In the genomic region with DNA sequence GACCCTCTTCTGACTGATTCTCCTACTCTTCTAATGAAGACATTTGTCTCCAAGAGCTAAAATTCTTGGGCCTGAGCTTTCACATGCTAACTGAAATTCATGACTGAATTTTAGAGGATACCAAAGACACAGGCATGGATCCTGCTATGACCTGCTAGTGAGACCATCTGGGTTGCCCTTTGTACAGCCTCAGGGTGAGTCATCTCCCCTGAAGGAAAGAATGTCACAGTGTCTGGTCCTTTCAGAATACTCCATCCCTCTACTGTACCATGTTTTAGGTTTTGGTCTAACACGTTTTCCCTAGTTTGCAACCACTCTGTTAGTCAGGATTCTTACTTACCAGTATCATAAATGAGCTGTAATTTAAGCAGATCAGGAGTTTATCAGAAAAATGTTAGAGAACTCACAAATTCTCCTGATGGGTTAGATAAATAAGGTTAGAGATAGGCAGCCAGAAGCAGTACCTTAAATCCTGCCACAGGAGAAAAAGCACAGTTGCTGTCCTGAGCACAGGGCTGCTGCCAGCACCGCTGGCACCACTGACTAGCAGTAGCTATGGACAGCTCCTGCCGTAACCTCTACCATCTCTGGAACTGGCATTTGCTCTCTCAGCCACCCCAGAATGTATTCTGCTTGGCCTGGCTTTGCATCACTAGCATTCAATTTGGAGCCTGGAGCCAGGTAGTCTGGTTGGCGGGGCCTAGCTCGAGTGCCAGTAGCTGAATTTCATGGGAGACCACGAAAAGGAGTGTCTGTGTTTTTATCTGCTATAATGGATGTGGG, we compare ENCODE assay signal across 14 cellular contexts.
DNase-seq lines count a peak whose midpoint lies in the region; ATAC-seq and TF ChIP-seq lines count a peak whose summit lies in the region.
"Had no signal": no experiment of that assay in that cellular context is flagged by ENCODE, and none has a peak within 500 bp of the region (broad histone marks: within the 10 kb centered on the region; RNA-seq: fewer than 3 reads in every experiment).

No MANE protein-coding gene starts in this region.

- H3K9me3 ChIP-seq in SJCRH30 (replicated peaks), result no peaks in the 10 kb centered on the region
- H3K9me3 ChIP-seq: BLaER1 treated with 17β-estradiol and CSF1 and Interleukin-3, amounts not matched to agents 10 nM and 100 nM; stomach had no signal

- TF ChIP-seq CTCF in brain microvascular endothelial cell (IDR thresholded peaks at IDR 0.05; ENCODE audit: low read depth, low read length, missing control alignments), result no peak

- H3K4me3 ChIP-seq in brain microvascular endothelial cell (ENCODE audit: low read depth, low read length) (no peak overlapping the region), SJCRH30 (no peak overlapping the region)
- H3K4me3 ChIP-seq: BLaER1 treated with 17β-estradiol and CSF1 and Interleukin-3, amounts not matched to agents 10 nM and 100 nM; stomach had no signal

- H3K27ac ChIP-seq in brain microvascular endothelial cell, result no peak overlapping the region
- H3K27ac ChIP-seq in SJCRH30, result no peak overlapping the region
- H3K27ac ChIP-seq in caudate nucleus (ENCODE audit: low read depth, low read length), result no peak overlapping the region
- H3K27ac ChIP-seq: BLaER1 treated with 17β-estradiol and CSF1 and Interleukin-3, amounts not matched to agents 10 nM and 100 nM had no signal

- in situ Hi-C loops in brain microvascular endothelial cell (cut with HindIII; ENCODE audit: low pct_ligation_motif_present, low sequenced_read_pairs), result no loop called here

- peak; percentile 83 for DNase-seq in AG08395 (ENCODE audit: low spot score)
- peak; percentile 14 for DNase-seq in HS-5 (ENCODE audit: low read depth)
- DNase-seq in brain microvascular endothelial cell, result peak; percentile 55
- peak; percentile 68 for DNase-seq in kidney tubule cell (ENCODE audit: low spot score)
- DNase-seq in SJCRH30, result no peak
- DNase-seq in caudate nucleus (lab: John Stamatoyannopoulos, UW), result no peak
- DNase-seq in stimulated activated CD4-positive, alpha-beta T cell treated with anti-CD3 and anti-CD28 coated beads, Interleukin-1b, Interleukin-23, amount 100 ng/mL, for 48 hours, result no peak
- DNase-seq: activated CD4-positive, alpha-beta memory T cell treated with anti-CD3 and anti-CD28 coated beads, Interleukin-2, amount 10 ng/mL, durations not matched to agents 7 days and 5 days; NCI-H510A treated with DMSO at 0.1 percent for 48 hours; occipital lobe; stimulated activated CD4-positive, alpha-beta T cell treated with anti-CD3 and anti-CD28 coated beads, Interleukin-2, amount 100 ng/mL, for 24 hours; stomach had no signal

- ATAC-seq in HG02981 (IDR thresholded peaks at IDR 0.05; ENCODE audit: unreplicated experiment), result no peak

- H3K4me1 ChIP-seq in SJCRH30, result peaks cover 5% of the 10 kb centered on the region
- H3K4me1 ChIP-seq: BLaER1 treated with 17β-estradiol and CSF1 and Interleukin-3, amounts not matched to agents 10 nM and 100 nM had no signal

- peaks cover 3% of the 10 kb centered on the region for H3K36me3 ChIP-seq in brain microvascular endothelial cell (replicated peaks)
- peaks cover 9% of the 10 kb centered on the region; the same call in 1 of the 2 replicates for H3K36me3 ChIP-seq in SJCRH30

- no peaks in the 10 kb centered on the region for H3K27me3 ChIP-seq in brain microvascular endothelial cell (replicated peaks)
- H3K27me3 ChIP-seq in SJCRH30, result no peaks in the 10 kb centered on the region
- H3K27me3 ChIP-seq: BLaER1 treated with 17β-estradiol and CSF1 and Interleukin-3, amounts not matched to agents 10 nM and 100 nM; stomach had no signal

Comparison
In these comparisons a context has a peak if more than half of its experiments do, and no peak if none do; other contexts are left out.
1. DNase-seq: peak in AG08395 (single experiment), HS-5 (single experiment), brain microvascular endothelial cell (single experiment) and kidney tubule cell (single experiment); none in SJCRH30 (0 of 2), caudate nucleus (0 of 61) and stimulated activated CD4-positive, alpha-beta T cell treated with anti-CD3 and anti-CD28 coated beads, Interleukin-1b, Interleukin-23, amount 100 ng/mL, for 48 hours (single experiment).